10 cellular contexts compared by ENCODE assay signal in the genomic region with DNA sequence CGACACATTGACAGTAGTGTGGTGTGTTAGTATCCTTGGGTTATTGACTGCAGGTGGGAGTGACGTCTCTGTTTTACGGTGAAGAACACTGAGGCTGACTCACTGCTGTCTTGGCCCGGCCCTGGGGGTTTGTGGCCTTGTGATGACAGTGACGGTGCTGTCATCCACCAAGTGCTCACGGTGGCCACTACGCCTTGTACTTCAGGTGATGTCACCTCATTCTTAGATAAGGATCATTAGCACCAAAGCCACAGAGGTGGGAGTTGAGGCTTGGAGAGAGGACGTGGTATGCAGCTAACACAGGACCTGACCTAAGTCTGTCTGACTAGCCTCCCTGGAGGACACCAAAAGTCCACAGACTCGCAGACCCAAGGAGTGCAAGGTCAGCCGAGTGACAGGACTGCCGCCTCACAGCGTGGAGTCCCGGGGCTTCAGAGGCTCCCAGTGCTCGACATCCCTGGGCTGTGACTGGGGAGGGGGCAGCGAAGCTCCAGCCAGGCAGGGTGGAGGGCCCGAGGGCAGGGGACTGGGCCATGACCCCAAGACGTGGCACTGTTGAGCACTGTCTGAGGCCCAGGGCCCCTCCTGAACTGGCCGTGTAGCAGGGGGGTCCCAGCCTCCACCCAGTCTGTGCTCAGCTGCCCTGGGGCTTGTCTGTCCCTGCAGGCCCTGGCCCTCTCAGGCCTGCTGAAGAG. TPM values are rescaled to one million over a fixed set of nuclear protein-coding genes. Genes with fewer than 3 reads are reported as not detected.
DNase-seq lines count a peak whose midpoint lies in the region; ATAC-seq lines count a peak whose summit lies in the region.
"Had no signal": no experiment of that assay in that cellular context is flagged by ENCODE, and none has a peak within 500 bp of the region (broad histone marks: within the 10 kb centered on the region; RNA-seq: fewer than 3 reads in every experiment).

No MANE protein-coding gene starts in this region.

- peak; percentile 80 for ATAC-seq in activated CD4-positive, alpha-beta T cell treated with anti-CD3 and anti-CD28 coated beads for 36 hours
- no peak for ATAC-seq in sciatic nerve

- no peaks in the 10 kb centered on the region for H3K27me3 Mint-ChIP-seq in activated CD4-positive, alpha-beta T cell treated with anti-CD3 and anti-CD28 coated beads for 36 hours

- peaks cover 8% of the 10 kb centered on the region for H3K36me3 Mint-ChIP-seq in activated CD4-positive, alpha-beta T cell treated with anti-CD3 and anti-CD28 coated beads for 36 hours (ENCODE audit: low read depth)

- CTCF ChIA-PET in activated CD4-positive, alpha-beta T cell treated with anti-CD3 and anti-CD28 coated beads for 36 hours (lab: Charles Lee) = interaction anchor here (0.6 kb wide), 1 partner anchor 72 kb away, joined by 3 read pairs; no protein-coding TSS in a partner anchor

- POLR2A ChIA-PET in activated CD4-positive, alpha-beta T cell treated with anti-CD3 and anti-CD28 coated beads for 36 hours (lab: Charles Lee) = interaction anchor here (0.7 kb wide), 1 partner anchor 488 kb away, joined by 4 read pairs; no protein-coding TSS in a partner anchor

- intact Hi-C loops in activated CD4-positive, alpha-beta T cell treated with anti-CD3 and anti-CD28 coated beads for 36 hours (cut with DNase I, micrococcal nuclease) = no loop called here
- intact Hi-C loops in sciatic nerve (cut with DNase I) = no loop called here

- H3K4me3 Mint-ChIP-seq in activated CD4-positive, alpha-beta T cell treated with anti-CD3 and anti-CD28 coated beads for 36 hours = no peak overlapping the region

- in situ Hi-C loops in ACHN (cut with HindIII; ENCODE audit: low pct_ligation_motif_present, low pct_unique_long_range_greater_than_20kb, low sequenced_read_pairs) = loop anchor here (25.0 kb wide), 1 partner anchor 325 kb away; no protein-coding TSS in a partner anchor

- H3K4me1 Mint-ChIP-seq in activated CD4-positive, alpha-beta T cell treated with anti-CD3 and anti-CD28 coated beads for 36 hours = peaks cover 5% of the 10 kb centered on the region

- H3K27ac Mint-ChIP-seq in activated CD4-positive, alpha-beta T cell treated with anti-CD3 and anti-CD28 coated beads for 36 hours = no peak overlapping the region

- DNase-seq in activated CD4-positive, alpha-beta T cell treated with anti-CD3 and anti-CD28 coated beads for 36 hours = peak; percentile 62
- no peak for DNase-seq in activated CD4-positive, alpha-beta T cell treated with anti-CD3 and anti-CD28 coated beads for 1 hour
- DNase-seq in activated CD8-positive, alpha-beta memory T cell treated with anti-CD3 and anti-CD28 coated beads, Interleukin-2, amount 50 U/mL, for 4 hours = peak; percentile 49
- peak; percentile 23 for DNase-seq in iris pigment epithelial cell (ENCODE audit: low read depth)
- peak; percentile 25 to 46 for DNase-seq in stimulated activated CD8-positive, alpha-beta memory T cell treated with anti-CD3 and anti-CD28 coated beads, Interleukin-7, amount 100 ng/mL, for 4 hours (ENCODE audit: low read depth in 2 of 2)
- DNase-seq in medulla oblongata (ENCODE audit: extremely low spot score) = no peak
- DNase-seq in ACHN = no peak
- DNase-seq in sciatic nerve (ENCODE audit: low spot score) = no peak
- DNase-seq: NCI-H446, T-helper 1 cell had no signal

- H3K9me3 Mint-ChIP-seq in activated CD4-positive, alpha-beta T cell treated with anti-CD3 and anti-CD28 coated beads for 36 hours (ENCODE audit: low read depth) = no peaks in the 10 kb centered on the region

RNA-seq across cellular contexts. Expression of gene NAT10, which starts 56.5 kb away (rescaled TPM):
- 100 to 1,000 TPM; 142 to 147 TPM for total RNA-seq in activated CD4-positive, alpha-beta T cell treated with anti-CD3 and anti-CD28 coated beads for 36 hours
- total RNA-seq in sciatic nerve = 46.3 TPM

Comparison
In these comparisons a context has a peak if more than half of its experiments do, and no peak if none do; other contexts are left out.
1. DNase-seq: peak in activated CD4-positive, alpha-beta T cell treated with anti-CD3 and anti-CD28 coated beads for 36 hours (single experiment), activated CD8-positive, alpha-beta memory T cell treated with anti-CD3 and anti-CD28 coated beads, Interleukin-2, amount 50 U/mL, for 4 hours (single experiment), iris pigment epithelial cell (single experiment) and stimulated activated CD8-positive, alpha-beta memory T cell treated with anti-CD3 and anti-CD28 coated beads, Interleukin-7, amount 100 ng/mL, for 4 hours (2 of 2); none in activated CD4-positive, alpha-beta T cell treated with anti-CD3 and anti-CD28 coated beads for 1 hour (single experiment), medulla oblongata (single experiment), ACHN (single experiment) and sciatic nerve (single experiment).